In the genomic region with DNA sequence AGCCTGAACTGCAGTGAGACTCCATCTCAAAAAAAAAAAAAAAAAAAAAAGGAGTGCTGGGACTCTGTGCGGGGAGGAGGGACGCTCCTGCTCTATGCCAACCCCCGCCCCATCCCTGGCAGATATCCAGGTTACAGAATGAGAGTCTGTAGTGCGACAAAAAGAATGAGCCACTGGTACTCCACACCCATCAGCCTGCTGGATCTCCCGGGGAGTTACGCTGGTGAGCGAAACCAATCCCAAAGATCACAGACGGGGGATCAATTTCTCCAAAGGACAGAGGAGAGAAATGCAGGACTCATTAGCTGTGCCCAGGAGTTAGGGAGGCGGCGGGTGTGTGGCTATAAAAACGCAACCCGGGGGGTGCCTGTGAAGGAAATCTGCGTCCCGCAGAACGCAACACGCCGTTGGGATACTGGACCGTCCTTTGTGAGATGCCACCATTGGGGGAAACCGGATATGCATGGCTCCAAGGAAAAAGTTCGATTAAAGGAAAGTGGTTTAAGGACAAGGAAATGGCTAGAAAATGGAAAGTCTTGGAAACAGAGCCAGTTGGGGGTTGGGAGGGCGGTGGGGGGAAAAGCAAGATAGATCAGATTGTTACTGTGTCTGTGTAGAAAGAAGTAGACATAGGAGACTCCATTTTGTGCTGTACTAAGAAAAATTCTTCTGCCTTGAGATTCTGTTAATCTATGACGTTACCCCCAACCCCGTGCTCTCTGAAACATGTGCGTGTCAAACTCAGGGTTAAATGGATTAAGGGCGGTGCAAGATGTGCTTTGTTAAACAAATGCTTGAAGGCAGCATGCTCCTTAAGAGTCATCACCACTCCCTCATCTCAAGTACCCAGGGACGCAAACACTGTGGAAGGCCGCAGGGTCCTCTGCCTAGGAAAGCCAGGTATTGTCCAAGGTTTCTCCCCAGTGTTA, we compare ENCODE assay signal across 8 cellular contexts. TPM values are rescaled to one million over a fixed set of nuclear protein-coding genes. Genes with fewer than 3 reads are reported as not detected.
DNase-seq lines count a peak whose midpoint lies in the region; FAIRE-seq and TF ChIP-seq lines count a peak whose summit lies in the region.
"Not testable (repeated sequence)": the region's sequence is repeated elsewhere in the genome, so short reads cannot be mapped to it uniquely, and the experiment has no call there.

No MANE protein-coding gene starts in this region.

- H3K9me1 ChIP-seq in keratinocyte (ENCODE audit: control insufficient read depth, extremely low read depth, insufficient read depth, low read length), result not testable (repeated sequence)

- H3K9ac ChIP-seq in OCI-LY3 (ENCODE audit: low read length) (peak overlapping the region; percentile 80; the same call in 1 of the 2 replicates), keratinocyte (ENCODE audit: control insufficient read depth, extremely low read depth, insufficient read depth, low read length) (peak overlapping the region; percentile 33)

- H3K79me2 ChIP-seq in OCI-LY3 (ENCODE audit: low read length); keratinocyte (ENCODE audit: control insufficient read depth, insufficient read depth, low read length); osteoblast (ENCODE audit: insufficient read depth, low read length): not testable (repeated sequence)

- H3K4me2 ChIP-seq in OCI-LY3 (ENCODE audit: low read length), result peak overlapping the region; percentile 84
- peak overlapping the region; percentile 65 for H3K4me2 ChIP-seq in keratinocyte (ENCODE audit: control insufficient read depth, extremely low read depth, insufficient read depth, low read depth, low read length)
- H3K4me2 ChIP-seq in osteoblast (ENCODE audit: insufficient read depth, low read length), result peak overlapping the region; percentile 81

- not testable (repeated sequence) for H4K20me1 ChIP-seq in OCI-LY3 (ENCODE audit: insufficient read depth, low read length); keratinocyte (ENCODE audit: control insufficient read depth, extremely low read depth, insufficient read depth, low read length); osteoblast (ENCODE audit: insufficient read depth, low read length)

- not testable (repeated sequence) for H3K4me1 ChIP-seq in OCI-LY3 (ENCODE audit: low read length); keratinocyte (ENCODE audit: control insufficient read depth, extremely low read depth, insufficient read depth, low read length); osteoblast (ENCODE audit: insufficient read depth, low read length)
- H3K4me1 ChIP-seq in tibial artery, result peaks cover 0 to 23% (median 10%) of the 10 kb centered on the region in 4 donors

- dilution Hi-C loops in keratinocyte (cut with MboI; ENCODE audit: extremely low pct_ligation_motif_present, low sequenced_read_pairs), result not testable (repeated sequence)

- intact Hi-C loops in tibial artery (cut with DNase I; ENCODE audit: low total_unique reads), result loop anchor here (2.0 kb wide), 1 partner anchor 56 kb away; a partner anchor contains a TSS

- not testable (repeated sequence) for H3K9me3 ChIP-seq in OCI-LY3 (ENCODE audit: insufficient read depth, low read length); keratinocyte (ENCODE audit: control insufficient read depth, low read depth, low read length); osteoblast (ENCODE audit: low read depth, low read length); tibial artery

- H3K36me3 ChIP-seq in OCI-LY3 (replicated peaks; ENCODE audit: low read depth, low read length); keratinocyte (ENCODE audit: control insufficient read depth in 2 of 2, extremely low read depth in 1 of 2, insufficient read depth in 2 of 2, low read length in 2 of 2); osteoblast (ENCODE audit: insufficient read depth, low read length); tibial artery: not testable (repeated sequence)

- DNase-seq in COR-L47 (lab: John Stamatoyannopoulos, UW), result peak; percentile 66
- peak; percentile 8 for DNase-seq in NCI-H1092 treated with DMSO at 0.1 percent for 48 hours (lab: John Stamatoyannopoulos, UW)
- peak; percentile 33 for DNase-seq in epithelial cell of esophagus (ENCODE audit: low read depth)
- DNase-seq in keratinocyte (ENCODE audit: low read depth, low spot score), result not testable (repeated sequence)
- DNase-seq in osteoblast (ENCODE audit: insufficient read length, low spot score, missing footprints), result peak; percentile 44
- peak; percentile 71 to 83 for DNase-seq in tibial artery

- not testable (repeated sequence) for H3K27ac Mint-ChIP-seq in activated naive CD8-positive, alpha-beta T cell

- H3K9me3 Mint-ChIP-seq in activated naive CD8-positive, alpha-beta T cell (ENCODE audit: low read depth), result not testable (repeated sequence)

- not testable (repeated sequence) for H3K36me3 Mint-ChIP-seq in activated naive CD8-positive, alpha-beta T cell

- not testable (repeated sequence) for H3K27ac ChIP-seq in OCI-LY3 (ENCODE audit: low read length); keratinocyte (ENCODE audit: control insufficient read depth, insufficient read depth, low read length); osteoblast (ENCODE audit: low read depth, low read length)
- peak overlapping the region in 1 of 2 donors; percentile 66 for H3K27ac ChIP-seq in tibial artery

- H3K4me3 Mint-ChIP-seq in activated naive CD8-positive, alpha-beta T cell, result peak overlapping the region; percentile 42

- peaks cover 25% of the 10 kb centered on the region for H3K4me1 Mint-ChIP-seq in activated naive CD8-positive, alpha-beta T cell (ENCODE audit: low read depth)

- not testable (repeated sequence) for FAIRE-seq in keratinocyte (lab: Jason Lieb, UNC)

- not testable (repeated sequence) for TF ChIP-seq CTCF in OCI-LY3 (IDR thresholded peaks at IDR 0.05; ENCODE audit: low read depth, low read length); epithelial cell of esophagus (IDR thresholded peaks at IDR 0.05; ENCODE audit: insufficient read depth, low read depth, low read length, missing control alignments); keratinocyte (optimal IDR thresholded peaks at IDR 0.05 in 1 of 3, IDR thresholded peaks at IDR 0.05 in 1 of 3, conservative IDR thresholded peaks at IDR 0.05 in 1 of 3; ENCODE audit: extremely low read depth in 1 of 3, insufficient read depth in 2 of 3, low read length in 3 of 3); osteoblast (IDR thresholded peaks at IDR 0.05; ENCODE audit: extremely low read depth, low read depth, low read length); tibial artery (IDR thresholded peaks at IDR 0.05)

- not testable (repeated sequence) for H3K27me3 ChIP-seq in OCI-LY3 (ENCODE audit: low read depth, low read length); keratinocyte (ENCODE audit: control insufficient read depth, extremely low read depth, insufficient read depth, low read length); osteoblast (ENCODE audit: insufficient read depth, low read length); tibial artery

- H3K4me3 ChIP-seq in OCI-LY3 (ENCODE audit: low read length) (peak overlapping the region; percentile 98), epithelial cell of esophagus (ENCODE audit: low read length) (peak overlapping the region; percentile 35), keratinocyte (ENCODE audit: control insufficient read depth in 2 of 3, extremely low read depth in 1 of 3, insufficient read depth in 2 of 3, low read depth in 1 of 3, low read length in 3 of 3) (peak overlapping the region in 1 of 3 experiments; percentile 46), osteoblast (ENCODE audit: insufficient read depth, low read length) (peak overlapping the region; percentile 66), tibial artery (peak overlapping the region; percentile 47 to 57)

- H2AFZ ChIP-seq in OCI-LY3 (ENCODE audit: low read depth, low read length), result not testable (repeated sequence)
- H2AFZ ChIP-seq in keratinocyte (ENCODE audit: control insufficient read depth, low read length) (peak overlapping the region; percentile 2), osteoblast (ENCODE audit: low read length) (peak overlapping the region; percentile 65)

- not testable (repeated sequence) for H3K27me3 Mint-ChIP-seq in activated naive CD8-positive, alpha-beta T cell

RNA-seq across cellular contexts. Expression of a gene that starts 13.8 kb away (rescaled TPM):
- polyA plus RNA-seq in keratinocyte, result 13.2 to 19.6 TPM (median 13.8 TPM) in 3 replicates
- 19.5 TPM for polyA plus RNA-seq in keratinocyte (2011; ENCODE audit: low read depth)
- 11.7 and 14.0 TPM in 2 replicates for polyA plus RNA-seq in keratinocyte (2011; cell fraction: cytosol; rRNA removed)
- 27.1 and 27.3 TPM in 2 replicates for polyA plus RNA-seq in keratinocyte (2011; cell fraction: nucleus; rRNA removed)
- 13.0 and 16.3 TPM in 2 replicates for polyA plus RNA-seq in keratinocyte (2012; ENCODE audit: low replicate concordance)
- 10.9 to 15.4 TPM (median 12.8 TPM) in 3 replicates for polyA minus RNA-seq in keratinocyte
- polyA minus RNA-seq in keratinocyte (2011; cell fraction: cytosol; rRNA and poly(A)+ RNA removed), result 9.2 TPM
- 11.9 and 23.2 TPM in 2 replicates for polyA minus RNA-seq in keratinocyte (2011; cell fraction: nucleus; rRNA and poly(A)+ RNA removed)
- 28.0 and 29.3 TPM in 2 replicates for total RNA-seq in osteoblast

RNA-seq across cellular contexts. Expression of a gene that starts 54.8 kb away (rescaled TPM):
- 22.2 to 24.0 TPM (median 22.9 TPM) in 3 replicates for polyA plus RNA-seq in keratinocyte
- polyA plus RNA-seq in keratinocyte (2011; ENCODE audit: low read depth), result 40.7 TPM
- 19.0 and 24.6 TPM in 2 replicates for polyA plus RNA-seq in keratinocyte (2011; cell fraction: cytosol; rRNA removed)
- 14.2 and 14.7 TPM in 2 replicates for polyA plus RNA-seq in keratinocyte (2011; cell fraction: nucleus; rRNA removed)
- 18.6 and 22.2 TPM in 2 replicates for polyA plus RNA-seq in keratinocyte (2012; ENCODE audit: low replicate concordance)
- 15.9 to 25.1 TPM (median 19.6 TPM) in 3 replicates for polyA minus RNA-seq in keratinocyte
- 12.9 TPM for polyA minus RNA-seq in keratinocyte (2011; cell fraction: cytosol; rRNA and poly(A)+ RNA removed)
- 4.2 and 4.8 TPM in 2 replicates for polyA minus RNA-seq in keratinocyte (2011; cell fraction: nucleus; rRNA and poly(A)+ RNA removed)
- total RNA-seq in osteoblast, result 19.7 and 45.2 TPM in 2 replicates
